In the genomic region with DNA sequence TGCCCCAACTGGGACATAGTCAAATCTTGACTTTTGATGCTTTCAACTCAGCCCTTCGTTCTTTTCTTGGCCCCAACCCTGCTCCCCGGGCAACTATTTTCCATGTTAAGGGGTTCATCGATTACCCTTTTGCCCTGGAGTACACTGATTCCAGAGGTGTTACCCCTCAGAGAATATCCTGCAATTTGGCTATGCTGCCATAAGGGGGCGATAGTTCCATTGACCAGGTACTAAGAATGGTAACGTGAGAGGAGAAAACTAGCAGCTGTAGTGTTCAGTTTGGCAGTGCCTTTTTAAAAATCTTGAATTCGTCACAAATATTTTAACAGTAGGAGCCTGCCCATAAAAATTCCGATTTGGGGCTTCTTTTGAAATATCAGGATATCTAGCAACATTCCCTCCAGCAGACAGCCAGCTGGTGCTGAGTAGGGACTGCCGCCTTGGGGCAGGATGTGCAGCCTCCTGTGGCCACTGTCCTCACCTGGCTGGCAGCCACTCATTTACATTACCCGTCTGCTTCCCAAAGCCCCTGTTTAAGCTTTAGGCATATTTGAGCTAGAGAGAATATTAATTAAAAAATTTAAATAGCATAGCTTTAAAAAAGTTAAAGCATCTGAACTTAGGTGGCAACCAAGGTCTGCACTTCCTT, we compare ENCODE assay signal across 1 cellular context.
TF ChIP-seq lines count a peak whose summit lies in the region.

No MANE protein-coding gene starts in this region.

TF ChIP-seq in IMR-90, 13 proteins besides CTCF, POLR2A, EP300 and RAD21 (continued from another document):
- TF ChIP-seq MAZ (IDR thresholded peaks at IDR 0.05; ENCODE audit: borderline replicate concordance, low read depth, low read length), result no peak
- TF ChIP-seq RCOR1 (IDR thresholded peaks at IDR 0.05; ENCODE audit: insufficient replicate concordance, low read length), result no peak
- no peak for TF ChIP-seq NFE2L2 (IDR thresholded peaks at IDR 0.05; ENCODE audit: low read depth, low read length)
- TF ChIP-seq SMC3 (IDR thresholded peaks at IDR 0.05; ENCODE audit: low read depth, low read length), result no peak
